Comparison of ENCODE assay signal across 21 cellular contexts in the genomic region with DNA sequence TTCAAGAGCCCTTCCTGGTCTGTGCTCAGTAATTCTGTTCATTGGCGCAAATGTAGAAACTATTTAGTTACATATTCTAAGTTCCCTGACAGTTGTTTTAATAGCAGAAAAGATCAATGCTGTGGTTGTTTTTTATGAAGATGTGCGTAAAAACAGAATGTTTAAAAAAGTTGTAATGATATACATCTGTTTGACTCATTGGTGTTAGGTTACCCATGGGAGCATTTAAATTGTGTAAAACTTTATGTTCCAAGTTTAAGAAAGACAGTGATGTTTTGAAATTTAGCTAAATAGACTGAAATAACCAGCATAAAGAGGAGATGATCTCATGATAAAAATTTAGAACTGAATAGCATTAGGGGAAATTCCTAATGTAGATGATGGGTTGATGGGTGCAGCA. TPM values are rescaled to one million over a fixed set of nuclear protein-coding genes. Genes with fewer than 3 reads are reported as not detected.
"Had no signal": no experiment of that assay in that cellular context is flagged by ENCODE, and none has a peak within 500 bp of the region (broad histone marks: within the 10 kb centered on the region; RNA-seq: fewer than 3 reads in every experiment).

No MANE protein-coding gene starts in this region.

- H3K27me3 ChIP-seq: breast epithelium, stomach, upper lobe of right lung had no signal

- H3K36me3 ChIP-seq: breast epithelium, neural progenitor cell, stomach, upper lobe of right lung had no signal

- H2AFZ ChIP-seq: neural progenitor cell had no signal

- H3K27ac Mint-ChIP-seq: activated CD4-positive, alpha-beta T cell treated with anti-CD3 and anti-CD28 coated beads, Interleukin-2, amount 10 ng/mL, durations not matched to agents 24 days and 14 days; activated CD8-positive, alpha-beta T cell treated with anti-CD3 and anti-CD28 coated beads for 36 hours; activated naive CD8-positive, alpha-beta T cell treated with anti-CD3 and anti-CD28 coated beads for 36 hours; activated T-helper 17 cell treated with anti-CD3 and anti-CD28 coated beads, Interleukin-2, amount 50 U/mL, for 72 hours; mesothelial cell of epicardium; neural progenitor cell; T-helper 1 cell treated with Interleukin-12 subunit alpha and Interleukin-12 subunit beta and Interleukin-4 antibody, amounts not matched to agents 30 μg/mL and 1 μg/mL, for 36 hours had no signal

- H3K4me1 ChIP-seq: breast epithelium, psoas muscle had no signal

- H3K27ac ChIP-seq: breast epithelium, coronary artery, neural progenitor cell, psoas muscle, upper lobe of right lung had no signal

- DNase-seq: activated CD4-positive, alpha-beta T cell treated with anti-CD3 and anti-CD28 coated beads, Interleukin-2, amount 10 ng/mL, durations not matched to agents 24 days and 14 days; activated CD8-positive, alpha-beta T cell treated with anti-CD3 and anti-CD28 coated beads for 36 hours; activated naive CD4-positive, alpha-beta T cell; activated naive CD8-positive, alpha-beta T cell treated with anti-CD3 and anti-CD28 coated beads for 36 hours; activated T-cell treated with anti-CD3 and anti-CD28 coated beads, Interleukin-2, amount 50 U/mL, for 1 hour; hippocampal formation; psoas muscle; right cardiac atrium; small intestine; stimulated activated CD4-positive, alpha-beta T cell treated with anti-CD3 and anti-CD28 coated beads, Interleukin-15, amount 100 ng/mL, for 24 hours; stimulated activated CD4-positive, alpha-beta T cell treated with anti-CD3 and anti-CD28 coated beads, Interleukin-2, amount 100 ng/mL, for 48 hours; stomach; upper lobe of right lung had no signal

- ATAC-seq: activated CD8-positive, alpha-beta T cell treated with anti-CD3 and anti-CD28 coated beads for 36 hours; activated T-helper 17 cell treated with anti-CD3 and anti-CD28 coated beads, Interleukin-2, amount 50 U/mL, for 72 hours; left lobe of liver; psoas muscle; right cardiac atrium; upper lobe of right lung had no signal

- H3K9me3 ChIP-seq: breast epithelium, psoas muscle, stomach, upper lobe of right lung had no signal

- H3K9ac ChIP-seq: neural progenitor cell had no signal

- H3K4me3 Mint-ChIP-seq: activated CD4-positive, alpha-beta T cell treated with anti-CD3 and anti-CD28 coated beads, Interleukin-2, amount 10 ng/mL, durations not matched to agents 24 days and 14 days; activated CD8-positive, alpha-beta T cell treated with anti-CD3 and anti-CD28 coated beads for 36 hours; activated naive CD8-positive, alpha-beta T cell treated with anti-CD3 and anti-CD28 coated beads for 36 hours; mesothelial cell of epicardium; neural progenitor cell; T-helper 1 cell treated with Interleukin-12 subunit alpha and Interleukin-12 subunit beta and Interleukin-4 antibody, amounts not matched to agents 30 μg/mL and 1 μg/mL, for 36 hours had no signal

- H3K9me3 Mint-ChIP-seq: activated CD4-positive, alpha-beta T cell treated with anti-CD3 and anti-CD28 coated beads, Interleukin-2, amount 10 ng/mL, durations not matched to agents 24 days and 14 days; activated CD8-positive, alpha-beta T cell treated with anti-CD3 and anti-CD28 coated beads for 36 hours; activated naive CD8-positive, alpha-beta T cell treated with anti-CD3 and anti-CD28 coated beads for 36 hours; activated T-helper 17 cell treated with anti-CD3 and anti-CD28 coated beads, Interleukin-2, amount 50 U/mL, for 72 hours; mesothelial cell of epicardium; neural progenitor cell; T-helper 1 cell treated with Interleukin-12 subunit alpha and Interleukin-12 subunit beta and Interleukin-4 antibody, amounts not matched to agents 30 μg/mL and 1 μg/mL, for 36 hours had no signal

- H3K4me2 ChIP-seq: neural progenitor cell had no signal

- H3K4me3 ChIP-seq: breast epithelium, coronary artery, neural progenitor cell, psoas muscle, stomach, upper lobe of right lung had no signal

- H3K36me3 Mint-ChIP-seq: activated naive CD8-positive, alpha-beta T cell treated with anti-CD3 and anti-CD28 coated beads for 36 hours; mesothelial cell of epicardium; neural progenitor cell had no signal

- FAIRE-seq: keratinocyte, small intestine had no signal

RNA-seq across cellular contexts. Expression of a gene that starts 3.6 kb away (rescaled TPM):
- polyA plus RNA-seq: keratinocyte had no signal
